16 cellular contexts compared by ENCODE assay signal in the genomic region with DNA sequence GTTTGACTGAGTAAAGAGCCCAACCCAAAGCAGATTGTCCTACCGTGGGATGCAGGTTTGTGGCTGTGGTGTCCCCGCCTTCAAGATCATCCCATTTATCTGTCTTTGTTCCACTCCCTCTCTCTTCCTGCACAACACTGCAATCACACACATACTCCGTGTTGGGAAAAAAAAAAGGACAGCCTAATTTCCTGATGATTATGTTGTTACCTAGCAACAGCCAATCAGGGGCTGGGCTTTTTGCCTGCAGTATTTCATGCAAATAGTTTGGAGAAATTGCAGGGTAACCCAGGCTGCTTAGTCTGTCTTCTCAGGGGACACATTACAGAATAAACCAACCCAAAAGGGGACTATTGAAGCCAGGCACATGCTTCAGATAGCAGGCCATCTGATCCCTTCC. TPM values are rescaled to one million over a fixed set of nuclear protein-coding genes. Genes with fewer than 3 reads are reported as not detected.
DNase-seq lines count a peak whose midpoint lies in the region; ATAC-seq and TF ChIP-seq lines count a peak whose summit lies in the region.
"Had no signal": no experiment of that assay in that cellular context is flagged by ENCODE, and none has a peak within 500 bp of the region (broad histone marks: within the 10 kb centered on the region; RNA-seq: fewer than 3 reads in every experiment).

No MANE protein-coding gene starts in this region.

- ATAC-seq in HG02588 (IDR thresholded peaks at IDR 0.05; ENCODE audit: unreplicated experiment) = no peak
- ATAC-seq: activated naive CD4-positive, alpha-beta T cell treated with anti-CD3 and anti-CD28 coated beads, Interleukin-2, amount 50 U/mL, for 72 hours; heart right ventricle; T-cell; WTC11 had no signal

- H3K9me3 Mint-ChIP-seq in brain = no peaks in the 10 kb centered on the region
- no peaks in the 10 kb centered on the region for H3K9me3 Mint-ChIP-seq in activated T-helper 2 cell treated with anti-CD3 and anti-CD28 coated beads, Interferon-gamma antibody, Interleukin-2, Interleukin-4, amounts not matched to agents 10 μg/mL and 5 μg/mL and 100 μg/mL, durations not matched to agents 14 hours and 24 hours and 36 hours
- H3K9me3 Mint-ChIP-seq: activated naive CD4-positive, alpha-beta T cell treated with anti-CD3 and anti-CD28 coated beads, Interleukin-2, amount 50 U/mL, for 72 hours; T-cell had no signal

- peaks cover 2% of the 10 kb centered on the region for H3K27me3 Mint-ChIP-seq in brain
- H3K27me3 Mint-ChIP-seq in activated T-helper 2 cell treated with anti-CD3 and anti-CD28 coated beads, Interferon-gamma antibody, Interleukin-2, Interleukin-4, amounts not matched to agents 10 μg/mL and 5 μg/mL and 100 μg/mL, durations not matched to agents 14 hours and 24 hours and 36 hours (ENCODE audit: low read depth) = peaks cover 33% of the 10 kb centered on the region

- H3K36me3 Mint-ChIP-seq in brain = peaks cover 3% of the 10 kb centered on the region
- H3K36me3 Mint-ChIP-seq in activated T-helper 2 cell treated with anti-CD3 and anti-CD28 coated beads, Interferon-gamma antibody, Interleukin-2, Interleukin-4, amounts not matched to agents 10 μg/mL and 5 μg/mL and 100 μg/mL, durations not matched to agents 14 hours and 24 hours and 36 hours (ENCODE audit: low read depth) = no peaks in the 10 kb centered on the region
- H3K36me3 Mint-ChIP-seq: activated naive CD4-positive, alpha-beta T cell treated with anti-CD3 and anti-CD28 coated beads, Interleukin-2, amount 50 U/mL, for 72 hours; T-cell; WTC11 had no signal

- H3K4me1 Mint-ChIP-seq in brain = peaks cover 86% of the 10 kb centered on the region
- peaks cover 8% of the 10 kb centered on the region for H3K4me1 Mint-ChIP-seq in activated T-helper 2 cell treated with anti-CD3 and anti-CD28 coated beads, Interferon-gamma antibody, Interleukin-2, Interleukin-4, amounts not matched to agents 10 μg/mL and 5 μg/mL and 100 μg/mL, durations not matched to agents 14 hours and 24 hours and 36 hours (ENCODE audit: low read depth)
- H3K4me1 Mint-ChIP-seq: B cell had no signal

- peak overlapping the region; percentile 81 to 88 (median 82) for H3K4me3 Mint-ChIP-seq in brain
- no peak overlapping the region for H3K4me3 Mint-ChIP-seq in activated T-helper 2 cell treated with anti-CD3 and anti-CD28 coated beads, Interferon-gamma antibody, Interleukin-2, Interleukin-4, amounts not matched to agents 10 μg/mL and 5 μg/mL and 100 μg/mL, durations not matched to agents 14 hours and 24 hours and 36 hours (ENCODE audit: low read depth)
- H3K4me3 Mint-ChIP-seq: B cell, T-cell, WTC11 had no signal

- peak overlapping the region; percentile 75 to 98 (median 93) for H3K27ac Mint-ChIP-seq in brain
- H3K27ac Mint-ChIP-seq in activated T-helper 2 cell treated with anti-CD3 and anti-CD28 coated beads, Interferon-gamma antibody, Interleukin-2, Interleukin-4, amounts not matched to agents 10 μg/mL and 5 μg/mL and 100 μg/mL, durations not matched to agents 14 hours and 24 hours and 36 hours = no peak overlapping the region
- H3K27ac Mint-ChIP-seq: activated naive CD4-positive, alpha-beta T cell treated with anti-CD3 and anti-CD28 coated beads, Interleukin-2, amount 50 U/mL, for 72 hours; B cell; T-cell; WTC11 had no signal

- DNase-seq in COR-L47 (lab: John Stamatoyannopoulos, UW) (peak; percentile 61), NCI-H1105 (lab: John Stamatoyannopoulos, UW) (peak; percentile 26), lung microvascular endothelial cell (ENCODE audit: low read depth in 2 of 2) (peak; percentile 46 to 54), CD1c-positive myeloid dendritic cell (ENCODE audit: extremely low spot score) (no peak), NCI-H2107 treated with DMSO at 0.1 percent for 48 hours (lab: John Stamatoyannopoulos, UW; ENCODE audit: unreplicated experiment) (no peak)
- no peak for DNase-seq in activated T-helper 2 cell treated with anti-CD3 and anti-CD28 coated beads, Interferon-gamma antibody, Interleukin-2, Interleukin-4, amounts not matched to agents 10 μg/mL and 5 μg/mL and 100 μg/mL, durations not matched to agents 14 hours and 24 hours and 36 hours (ENCODE audit: low spot score)
- DNase-seq: activated CD8-positive, alpha-beta memory T cell treated with anti-CD3 and anti-CD28 coated beads, Interleukin-2, amount 50 U/mL, for 4 hours; heart right ventricle; NCI-H510A; RPMI8226; T-cell had no signal

- intact Hi-C loops in activated T-helper 2 cell treated with anti-CD3 and anti-CD28 coated beads, Interferon-gamma antibody, Interleukin-2, Interleukin-4, amounts not matched to agents 10 μg/mL and 5 μg/mL and 100 μg/mL, durations not matched to agents 14 hours and 24 hours and 36 hours (cut with micrococcal nuclease) = no loop called here

- TF ChIP-seq CTCF in brain (conservative IDR thresholded peaks at IDR 0.05) = no peak

RNA-seq across cellular contexts. Expression of gene PHC2, which starts 38.3 kb away (rescaled TPM):
- polyA plus RNA-seq in brain (ENCODE audit: insufficient read depth, low read depth, low replicate concordance) = 218 TPM
- 65.4 and 69.0 TPM in 2 replicates for total RNA-seq in lung microvascular endothelial cell
- total RNA-seq in activated T-helper 2 cell treated with anti-CD3 and anti-CD28 coated beads, Interferon-gamma antibody, Interleukin-2, Interleukin-4, amounts not matched to agents 10 μg/mL and 5 μg/mL and 100 μg/mL, durations not matched to agents 14 hours and 24 hours and 36 hours = 33.1 and 33.3 TPM in 2 replicates

Comparison
In these comparisons a context has a peak if more than half of its experiments do, and no peak if none do; other contexts are left out.
1. DNase-seq: peak in COR-L47 (single experiment), NCI-H1105 (single experiment) and lung microvascular endothelial cell (2 of 2); none in CD1c-positive myeloid dendritic cell (single experiment), activated T-helper 2 cell treated with anti-CD3 and anti-CD28 coated beads, Interferon-gamma antibody, Interleukin-2, Interleukin-4, amounts not matched to agents 10 μg/mL and 5 μg/mL and 100 μg/mL, durations not matched to agents 14 hours and 24 hours and 36 hours (single experiment) and NCI-H2107 treated with DMSO at 0.1 percent for 48 hours (single experiment).